Comparison of ENCODE assay signal across 13 cellular contexts in genomic region chr13:21435231-21435630, GRCh38. TPM values are rescaled to one million over a fixed set of nuclear protein-coding genes. Genes with fewer than 3 reads are reported as not detected.
DNase-seq lines count a peak whose midpoint lies in the region; ATAC-seq and TF ChIP-seq lines count a peak whose summit lies in the region.
"Had no signal": no experiment of that assay in that cellular context is flagged by ENCODE, and none has a peak within 500 bp of the region (broad histone marks: within the 10 kb centered on the region; RNA-seq: fewer than 3 reads in every experiment).

No MANE protein-coding gene starts in this region.

- peak overlapping the region in 1 of 4 donors; percentile 35 for H3K4me3 ChIP-seq in adrenal gland
- H3K4me3 ChIP-seq in left lung: peak overlapping the region in 1 of 2 donors; percentile 19
- H3K4me3 ChIP-seq in suprapubic skin: no peak overlapping the region
- H3K4me3 ChIP-seq: ascending aorta had no signal

- no peak for TF ChIP-seq POLR2A in adrenal gland (IDR thresholded peaks at IDR 0.05)
- TF ChIP-seq POLR2A in suprapubic skin (IDR thresholded peaks at IDR 0.05): no peak

- peaks cover 14 to 21% of the 10 kb centered on the region in 2 donors for H3K9me3 Mint-ChIP-seq in activated naive CD4-positive, alpha-beta T cell treated with anti-CD3 and anti-CD28 coated beads, Interleukin-2, amount 50 U/mL, for 72 hours

- no peak for ATAC-seq in activated naive CD4-positive, alpha-beta T cell treated with anti-CD3 and anti-CD28 coated beads, Interleukin-2, amount 50 U/mL, for 72 hours
- ATAC-seq in left lung: no peak

- peak overlapping the region; percentile 42 to 57 for H3K27ac Mint-ChIP-seq in activated naive CD4-positive, alpha-beta T cell treated with anti-CD3 and anti-CD28 coated beads, Interleukin-2, amount 50 U/mL, for 72 hours

- peaks cover 0 to 6% (median 0%) of the 10 kb centered on the region in 3 donors for H3K9me3 ChIP-seq in adrenal gland (replicated peaks in 1 of 3)
- H3K9me3 ChIP-seq in left lung: peaks cover 0 to 16% of the 10 kb centered on the region in 2 donors
- H3K9me3 ChIP-seq in suprapubic skin: no peaks in the 10 kb centered on the region

- H3K4me1 ChIP-seq in adrenal gland (replicated peaks in 1 of 2) (peaks cover 8 to 12% of the 10 kb centered on the region in 2 donors), left lung (peaks cover 3 to 57% of the 10 kb centered on the region in 2 donors), suprapubic skin (peaks cover 27% of the 10 kb centered on the region)
- H3K4me1 ChIP-seq: ascending aorta had no signal

- H3K27me3 ChIP-seq in adrenal gland: no peaks in the 10 kb centered on the region
- H3K27me3 ChIP-seq in left lung: no peaks in the 10 kb centered on the region
- H3K27me3 ChIP-seq in suprapubic skin: no peaks in the 10 kb centered on the region
- H3K27me3 ChIP-seq: ascending aorta had no signal

- no peak for DNase-seq in activated naive CD4-positive, alpha-beta T cell treated with anti-CD3 and anti-CD28 coated beads, Interleukin-2, amount 50 U/mL, for 72 hours (ENCODE audit: low spot score in 2 of 2)
- no peak for DNase-seq in activated naive CD4-positive, alpha-beta T cell treated with Interleukin-2 at 50 U/mL for 16 hours
- no peak for DNase-seq in adrenal gland
- no peak for DNase-seq in left lung
- no peak for DNase-seq in suprapubic skin (ENCODE audit: low spot score in 2 of 2)
- no peak for DNase-seq in GF-D8 (lab: John Stamatoyannopoulos, UW)
- no peak for DNase-seq in dedifferentiated amniotic fluid mesenchymal stem cell (ENCODE audit: extremely low spot score)
- DNase-seq in C1 segment of cervical spinal cord (lab: John Stamatoyannopoulos, UW): no peak
- DNase-seq: NCI-H526 treated with DMSO at 0.1 percent for 48 hours, occipital lobe, SHP77 had no signal

- no peak for TF ChIP-seq EP300 in suprapubic skin (IDR thresholded peaks at IDR 0.05)

- TF ChIP-seq CTCF in adrenal gland (IDR thresholded peaks at IDR 0.05): no peak
- no peak for TF ChIP-seq CTCF in left lung (IDR thresholded peaks at IDR 0.05)
- no peak for TF ChIP-seq CTCF in suprapubic skin (IDR thresholded peaks at IDR 0.05)

- WGBS in adrenal gland, 4 donors: 89 to 94% (median 93%) methylated on average over 2 of the region's 2 CpGs
- 83% methylated on average over 2 of the region's 2 CpGs for WGBS in suprapubic skin

- no peaks in the 10 kb centered on the region for H3K36me3 ChIP-seq in adrenal gland (replicated peaks in 1 of 2)
- no peaks in the 10 kb centered on the region for H3K36me3 ChIP-seq in left lung
- H3K36me3 ChIP-seq in suprapubic skin: no peaks in the 10 kb centered on the region
- H3K36me3 ChIP-seq: ascending aorta, thoracic aorta had no signal

- intact Hi-C loops in adrenal gland (cut with DNase I) (no loop called here), left lung (cut with DNase I) (no loop called here)

- peaks cover 16 to 53% of the 10 kb centered on the region in 2 donors for H3K36me3 Mint-ChIP-seq in activated naive CD4-positive, alpha-beta T cell treated with anti-CD3 and anti-CD28 coated beads, Interleukin-2, amount 50 U/mL, for 72 hours

- H3K27ac ChIP-seq in adrenal gland (peak overlapping the region in 3 of 5 donors; percentile 26 to 85 (median 66)), left lung (peak overlapping the region; percentile 83 to 90), suprapubic skin (peak overlapping the region; percentile 79)
- H3K27ac ChIP-seq: ascending aorta had no signal

RNA-seq across cellular contexts. Expression of gene ZDHHC20, which starts 23.9 kb away (rescaled TPM):
- 10 to 100 TPM; 42.6 to 44.1 TPM for total RNA-seq in activated naive CD4-positive, alpha-beta T cell treated with anti-CD3 and anti-CD28 coated beads, Interleukin-2, amount 50 U/mL, for 72 hours
- total RNA-seq in adrenal gland (10 to 100 TPM; 36.3 to 93.0 (median 47.3) TPM), left lung (100 to 1,000 TPM; 113 to 114 TPM), suprapubic skin (10 to 100 TPM; 48.2 to 92.9 (median 69.5) TPM)
- polyA plus RNA-seq in adrenal gland: 10 to 100 TPM in 1 of 3 donors, 1 to 10 TPM in 2; 7.0 to 38.0 (median 7.5) TPM
